Comparison of ENCODE assay signal across 11 cellular contexts in the genomic region with DNA sequence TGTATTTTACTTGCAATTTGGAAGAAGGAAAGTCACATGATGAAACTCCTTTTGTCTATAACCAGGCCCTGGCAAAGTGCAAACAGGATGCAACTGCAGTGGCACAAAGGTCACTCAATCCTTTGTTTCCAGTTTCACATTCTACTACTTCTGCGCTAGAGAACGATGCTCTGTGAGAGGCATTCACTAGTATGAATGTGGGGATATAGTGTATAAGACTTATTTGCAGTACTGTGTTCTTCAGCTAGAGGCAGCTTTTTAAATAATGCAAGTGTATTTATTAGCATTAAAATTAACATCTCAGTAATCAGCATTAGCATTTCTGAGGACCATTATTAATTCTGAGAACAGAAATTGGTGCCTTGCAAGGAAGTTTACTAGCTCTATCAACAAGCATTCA.
DNase-seq lines count a peak whose midpoint lies in the region; ATAC-seq and TF ChIP-seq lines count a peak whose summit lies in the region.
"Had no signal": no experiment of that assay in that cellular context is flagged by ENCODE, and none has a peak within 500 bp of the region (broad histone marks: within the 10 kb centered on the region; RNA-seq: fewer than 3 reads in every experiment).

No MANE protein-coding gene starts in this region.

- H3K36me3 ChIP-seq in endodermal cell (ENCODE audit: control insufficient read depth, insufficient read depth, low read length): peaks cover 85% of the 10 kb centered on the region

- CTCF ChIA-PET in activated naive CD4-positive, alpha-beta T cell treated with anti-CD3 and anti-CD28 coated beads, Interleukin-2, amount 10 ng/mL, durations not matched to agents 7 days and 5 days (lab: Charles Lee): interaction anchor here (3.0 kb wide), 1 partner anchor 13 kb away, joined by 24 read pairs; no protein-coding TSS in a partner anchor

- H3K9ac ChIP-seq in endodermal cell (ENCODE audit: extremely low read depth, low read length, poor library complexity, severe bottlenecking): no peak overlapping the region
- H3K9ac ChIP-seq: parathyroid adenoma had no signal

- peak; percentile 11 for DNase-seq in DMS53 treated with DMSO at 0.1 percent for 48 hours (lab: John Stamatoyannopoulos, UW; ENCODE audit: unreplicated experiment)
- peak; percentile 45 for DNase-seq in NAMALWA (ENCODE audit: low spot score)
- no peak for DNase-seq in endodermal cell
- DNase-seq in neural crest cell (ENCODE audit: low read depth, low spot score): no peak
- DNase-seq in effector memory CD8-positive, alpha-beta T cell: no peak
- DNase-seq in activated naive CD4-positive, alpha-beta T cell treated with anti-CD3 and anti-CD28 coated beads, Interleukin-2, amount 10 ng/mL, durations not matched to agents 7 days and 5 days: no peak
- DNase-seq: activated CD4-positive, alpha-beta T cell treated with anti-CD3 and anti-CD28 coated beads, Interleukin-2, amount 10 ng/mL, durations not matched to agents 7 days and 5 days; stimulated activated naive CD4-positive, alpha-beta T cell treated with Interleukin-2 at 50 U/mL for 16 hours had no signal

- no peaks in the 10 kb centered on the region for H3K9me3 ChIP-seq in endodermal cell (ENCODE audit: control insufficient read depth, low read length)

- peak; percentile 53 for TF ChIP-seq CTCF in endodermal cell (conservative IDR thresholded peaks at IDR 0.05)
- peak; percentile 54 for TF ChIP-seq CTCF in neural crest cell (conservative IDR thresholded peaks at IDR 0.05)

- H3K4me3 Mint-ChIP-seq in endodermal cell (no peak overlapping the region), neural crest cell (peak overlapping the region; percentile 68)
- no peak overlapping the region for H3K4me3 Mint-ChIP-seq in effector memory CD8-positive, alpha-beta T cell
- no peak overlapping the region for H3K4me3 Mint-ChIP-seq in activated naive CD4-positive, alpha-beta T cell treated with anti-CD3 and anti-CD28 coated beads, Interleukin-2, amount 10 ng/mL, durations not matched to agents 7 days and 5 days
- H3K4me3 Mint-ChIP-seq: activated CD4-positive, alpha-beta T cell treated with anti-CD3 and anti-CD28 coated beads, Interleukin-2, amount 10 ng/mL, durations not matched to agents 7 days and 5 days had no signal

- no peaks in the 10 kb centered on the region for H3K9me3 Mint-ChIP-seq in endodermal cell
- H3K9me3 Mint-ChIP-seq in neural crest cell: no peaks in the 10 kb centered on the region
- H3K9me3 Mint-ChIP-seq in effector memory CD8-positive, alpha-beta T cell: no peaks in the 10 kb centered on the region
- H3K9me3 Mint-ChIP-seq in activated naive CD4-positive, alpha-beta T cell treated with anti-CD3 and anti-CD28 coated beads, Interleukin-2, amount 10 ng/mL, durations not matched to agents 7 days and 5 days: no peaks in the 10 kb centered on the region
- H3K9me3 Mint-ChIP-seq: activated CD4-positive, alpha-beta T cell treated with anti-CD3 and anti-CD28 coated beads, Interleukin-2, amount 10 ng/mL, durations not matched to agents 7 days and 5 days had no signal

- 42% methylated on average over 2 of the region's 2 CpGs; no CpG with 5 or more reads in 1 of the 2 experiments for WGBS in endodermal cell (ENCODE audit: insufficient coverage in 1 of 2, insufficient read length in 1 of 2), 2 experiments

- H3K27me3 ChIP-seq in endodermal cell (ENCODE audit: control insufficient read depth, insufficient read depth, low read length, poor library complexity, severe bottlenecking): no peaks in the 10 kb centered on the region

- H3K27me3 Mint-ChIP-seq in endodermal cell (ENCODE audit: insufficient read depth) (no peaks in the 10 kb centered on the region), neural crest cell (ENCODE audit: low read depth) (no peaks in the 10 kb centered on the region)
- no peaks in the 10 kb centered on the region for H3K27me3 Mint-ChIP-seq in effector memory CD8-positive, alpha-beta T cell
- no peaks in the 10 kb centered on the region for H3K27me3 Mint-ChIP-seq in activated naive CD4-positive, alpha-beta T cell treated with anti-CD3 and anti-CD28 coated beads, Interleukin-2, amount 10 ng/mL, durations not matched to agents 7 days and 5 days
- H3K27me3 Mint-ChIP-seq: activated CD4-positive, alpha-beta T cell treated with anti-CD3 and anti-CD28 coated beads, Interleukin-2, amount 10 ng/mL, durations not matched to agents 7 days and 5 days had no signal

- H3K27ac Mint-ChIP-seq in endodermal cell (no peak overlapping the region), neural crest cell (ENCODE audit: unreplicated experiment) (peak overlapping the region; percentile 22)
- no peak overlapping the region for H3K27ac Mint-ChIP-seq in effector memory CD8-positive, alpha-beta T cell
- H3K27ac Mint-ChIP-seq in activated naive CD4-positive, alpha-beta T cell treated with anti-CD3 and anti-CD28 coated beads, Interleukin-2, amount 10 ng/mL, durations not matched to agents 7 days and 5 days: no peak overlapping the region

- ATAC-seq in HG02870 (IDR thresholded peaks at IDR 0.05; ENCODE audit: unreplicated experiment): no peak
- no peak for ATAC-seq in effector memory CD8-positive, alpha-beta T cell (replicated peaks)
- ATAC-seq in GM19395 (IDR thresholded peaks at IDR 0.05; ENCODE audit: unreplicated experiment): no peak

- H3K36me3 Mint-ChIP-seq in endodermal cell (ENCODE audit: low read depth) (peaks cover 28% of the 10 kb centered on the region), neural crest cell (ENCODE audit: low read depth) (peaks cover 11% of the 10 kb centered on the region)
- H3K36me3 Mint-ChIP-seq in effector memory CD8-positive, alpha-beta T cell (ENCODE audit: insufficient read depth): peaks cover 10% of the 10 kb centered on the region
- peaks cover 14% of the 10 kb centered on the region for H3K36me3 Mint-ChIP-seq in activated naive CD4-positive, alpha-beta T cell treated with anti-CD3 and anti-CD28 coated beads, Interleukin-2, amount 10 ng/mL, durations not matched to agents 7 days and 5 days

- peaks cover 5% of the 10 kb centered on the region for H3K4me1 ChIP-seq in endodermal cell (ENCODE audit: control insufficient read depth, insufficient read depth, low read length)

- peaks cover 7% of the 10 kb centered on the region for H3K4me1 Mint-ChIP-seq in endodermal cell
- peaks cover 22% of the 10 kb centered on the region for H3K4me1 Mint-ChIP-seq in neural crest cell
- no peaks in the 10 kb centered on the region for H3K4me1 Mint-ChIP-seq in effector memory CD8-positive, alpha-beta T cell (ENCODE audit: low read depth in 2 of 2)
- H3K4me1 Mint-ChIP-seq in activated naive CD4-positive, alpha-beta T cell treated with anti-CD3 and anti-CD28 coated beads, Interleukin-2, amount 10 ng/mL, durations not matched to agents 7 days and 5 days: no peaks in the 10 kb centered on the region
- H3K4me1 Mint-ChIP-seq: activated CD4-positive, alpha-beta T cell treated with anti-CD3 and anti-CD28 coated beads, Interleukin-2, amount 10 ng/mL, durations not matched to agents 7 days and 5 days had no signal

- H3K4me3 ChIP-seq in endodermal cell (ENCODE audit: low read length): no peak overlapping the region

- peak overlapping the region; percentile 10 for H3K27ac ChIP-seq in endodermal cell (ENCODE audit: low read depth, low read length)
- H3K27ac ChIP-seq: parathyroid adenoma had no signal

Comparison
In these comparisons a context has a peak if more than half of its experiments do, and no peak if none do; other contexts are left out.
1. DNase-seq: peak in DMS53 treated with DMSO at 0.1 percent for 48 hours (single experiment) and NAMALWA (single experiment); none in endodermal cell (single experiment), neural crest cell (single experiment), effector memory CD8-positive, alpha-beta T cell (0 of 3) and activated naive CD4-positive, alpha-beta T cell treated with anti-CD3 and anti-CD28 coated beads, Interleukin-2, amount 10 ng/mL, durations not matched to agents 7 days and 5 days (single experiment).